ENCODE assay signal across 28 cellular contexts in the genomic region with DNA sequence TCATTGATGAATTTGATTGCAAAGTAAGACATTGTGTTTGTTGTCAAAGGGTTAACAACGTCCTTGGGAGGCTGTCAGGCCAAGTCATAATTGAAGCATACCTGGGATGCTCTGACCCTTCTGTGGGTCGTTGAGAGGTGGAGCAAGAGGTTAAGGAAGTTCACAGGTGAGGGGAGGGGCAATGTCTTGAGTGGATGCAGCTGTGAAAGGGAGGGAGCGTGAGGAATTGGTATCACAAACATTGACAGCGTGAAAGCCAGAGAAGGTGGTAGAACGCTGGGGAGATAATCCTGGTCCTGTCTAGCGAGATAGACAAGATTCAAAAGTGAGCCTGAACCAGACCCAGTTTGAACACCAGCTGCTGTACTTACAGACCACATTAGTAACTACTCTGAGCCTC.
"Had no signal": no experiment of that assay in that cellular context is flagged by ENCODE, and none has a peak within 500 bp of the region (broad histone marks: within the 10 kb centered on the region; RNA-seq: fewer than 3 reads in every experiment).

No MANE protein-coding gene starts in this region.

- DNase-seq: cerebellar nuclear complex; cortex of kidney; foreskin fibroblast; heart left ventricle; hippocampal formation; immature natural killer cell; mucosa of descending colon; naive B cell; psoas muscle; right cardiac atrium; spleen; stimulated activated CD4-positive, alpha-beta T cell treated with anti-CD3 and anti-CD28 coated beads, Interleukin-4, amount 100 ng/mL, for 4 hours; stimulated activated naive CD8-positive, alpha-beta T cell treated with anti-CD3 and anti-CD28 coated beads, Interleukin-15, Interleukin-2, amounts not matched to agents 100 U/mL and 50 U/mL, for 24 hours; substantia nigra; testis; tibial artery; upper lobe of left lung had no signal

- H3K27ac ChIP-seq: epithelial cell of prostate, gastroesophageal sphincter, heart left ventricle, neural progenitor cell, psoas muscle, skin epidermis, spleen, testis, tibial artery, upper lobe of left lung had no signal

- H3K9me3 ChIP-seq: gastroesophageal sphincter, heart left ventricle, mucosa of descending colon, psoas muscle, spleen, testis, tibial artery, upper lobe of left lung had no signal

- H2AFZ ChIP-seq: neural progenitor cell had no signal

- H3K9ac ChIP-seq: neural progenitor cell had no signal

- H3K4me2 ChIP-seq: neural progenitor cell had no signal

- FAIRE-seq: keratinocyte, urothelium cell line had no signal

- H3K36me3 Mint-ChIP-seq: immature natural killer cell; memory B cell; mesothelial cell of epicardium; naive B cell; natural killer cell treated with Interleukin-12 subunit alpha and Interleukin-12 subunit beta and Interleukin-15 and Interleukin-18, amount 100 ng/mL, for 72 hours; neural progenitor cell; stimulated activated memory B cell treated with anti-CD40 and anti-IgM and Interleukin-4, amounts not matched to agents 10 μg/mL and 1 μg/mL and 100 μg/mL, for 72 hours had no signal

- H3K4me1 ChIP-seq: spleen, testis had no signal

- H3K27ac Mint-ChIP-seq: memory B cell; naive B cell; natural killer cell treated with Interleukin-12 subunit alpha and Interleukin-12 subunit beta and Interleukin-15 and Interleukin-18, amount 100 ng/mL, for 72 hours; neural progenitor cell; stimulated activated memory B cell treated with anti-CD40 and anti-IgM and Interleukin-4, amounts not matched to agents 10 μg/mL and 1 μg/mL and 100 μg/mL, for 72 hours had no signal

- H3K36me3 ChIP-seq: gastroesophageal sphincter, heart left ventricle, neural progenitor cell, spleen, tibial artery, upper lobe of left lung had no signal

- H3K4me3 Mint-ChIP-seq: immature natural killer cell; memory B cell; mesothelial cell of epicardium; naive B cell; natural killer cell treated with Interleukin-12 subunit alpha and Interleukin-12 subunit beta and Interleukin-15 and Interleukin-18, amount 100 ng/mL, for 72 hours; neural progenitor cell; stimulated activated memory B cell treated with anti-CD40 and anti-IgM and Interleukin-4, amounts not matched to agents 10 μg/mL and 1 μg/mL and 100 μg/mL, for 72 hours had no signal

- H3K27me3 ChIP-seq: gastroesophageal sphincter, heart left ventricle, neural progenitor cell, testis, upper lobe of left lung had no signal

- H3K9me3 Mint-ChIP-seq: immature natural killer cell; memory B cell; mesothelial cell of epicardium; natural killer cell treated with Interleukin-12 subunit alpha and Interleukin-12 subunit beta and Interleukin-15 and Interleukin-18, amount 100 ng/mL, for 72 hours; stimulated activated memory B cell treated with anti-CD40 and anti-IgM and Interleukin-4, amounts not matched to agents 10 μg/mL and 1 μg/mL and 100 μg/mL, for 72 hours had no signal

- H3K4me1 Mint-ChIP-seq: immature natural killer cell had no signal

- H3K4me3 ChIP-seq: gastroesophageal sphincter, heart left ventricle, lung, mucosa of descending colon, neural progenitor cell, psoas muscle, skin epidermis, spleen, testis, tibial artery, upper lobe of left lung had no signal
